7 cellular contexts compared by ENCODE assay signal in the genomic region with DNA sequence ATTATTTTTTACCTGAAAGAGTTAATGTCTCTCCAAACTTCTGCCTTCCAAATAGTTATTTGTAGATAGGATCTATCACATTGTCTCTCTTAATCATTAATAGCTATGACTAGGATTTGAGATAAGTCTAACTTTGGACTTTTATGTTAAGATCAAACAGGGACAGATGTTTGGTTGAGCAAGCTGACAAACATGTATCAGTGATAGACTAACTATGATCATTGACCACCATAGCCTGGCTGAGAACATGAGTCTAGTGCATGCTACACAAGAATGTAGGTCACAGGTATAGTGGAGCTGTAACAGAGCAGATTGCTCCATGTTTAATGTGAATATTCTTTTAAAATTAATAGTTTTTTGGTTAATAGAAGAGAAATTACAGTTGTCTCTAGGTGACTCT. TPM values are rescaled to one million over a fixed set of nuclear protein-coding genes. Genes with fewer than 3 reads are reported as not detected.
"Had no signal": no experiment of that assay in that cellular context is flagged by ENCODE, and none has a peak within 500 bp of the region (broad histone marks: within the 10 kb centered on the region; RNA-seq: fewer than 3 reads in every experiment).

No MANE protein-coding gene starts in this region.

RNA-seq across cellular contexts. Expression of gene SYT15B, which starts 52.0 kb away (rescaled TPM):
- total RNA-seq: natural killer cell treated with Interleukin-12 subunit alpha and Interleukin-12 subunit beta and Interleukin-15 and Interleukin-18, amount 100 ng/mL, for 72 hours; occipital lobe; pulmonary artery endothelial cell; skeletal muscle tissue had no signal
- polyA plus RNA-seq: naive thymus-derived CD4-positive, alpha-beta T cell; naive thymus-derived CD8-positive, alpha-beta T cell; neural cell had no signal
